ENCODE assay signal across 8 cellular contexts in genomic region chr14:75427126-75427481, GRCh38. TPM values are rescaled to one million over a fixed set of nuclear protein-coding genes. Genes with fewer than 3 reads are reported as not detected.
DNase-seq lines count a peak whose midpoint lies in the region; ATAC-seq and TF ChIP-seq lines count a peak whose summit lies in the region.

No MANE protein-coding gene starts in this region.

- intact Hi-C loops in dorsolateral prefrontal cortex (cut with DNase I) = loop anchor here (2.0 to 5.0 kb wide), 3 partner anchors 26 to 120 kb away; no protein-coding TSS in a partner anchor

- H3K27me3 Mint-ChIP-seq in activated T-cell treated with anti-CD3 and anti-CD28 coated beads, Interleukin-2, amount 50 U/mL, for 72 hours (ENCODE audit: low read depth) = peaks cover 26% of the 10 kb centered on the region

- no peak overlapping the region for H3K4me3 ChIP-seq in KMS-11 (IDR thresholded peaks at IDR 0.05; ENCODE audit: insufficient read depth, low read depth, low read length)
- H3K4me3 ChIP-seq in dorsolateral prefrontal cortex = peak overlapping the region; percentile 54 to 81 (median 72)
- peak overlapping the region; percentile 52 to 82 for H3K4me3 ChIP-seq in muscle layer of duodenum (ENCODE audit: low read depth in 1 of 2, low read length in 2 of 2)

- peaks cover 0 to under 1% of the 10 kb centered on the region in 2 donors for H3K9me3 Mint-ChIP-seq in activated T-cell treated with anti-CD3 and anti-CD28 coated beads, Interleukin-2, amount 50 U/mL, for 72 hours

- no peaks in the 10 kb centered on the region for H3K79me2 ChIP-seq in KMS-11 (ENCODE audit: insufficient read depth, low read depth)

- H3K4me1 ChIP-seq in KMS-11 (ENCODE audit: low read depth, poor library complexity, severe bottlenecking) (peaks cover 17% of the 10 kb centered on the region), muscle layer of duodenum (ENCODE audit: control insufficient read depth in 1 of 2, insufficient read depth in 2 of 2, low read length in 2 of 2) (peaks cover 8 to 42% of the 10 kb centered on the region in 2 donors)

- TF ChIP-seq CTCF in KMS-11 (conservative IDR thresholded peaks at IDR 0.05; ENCODE audit: low read depth, low read length) = no peak
- no peak for TF ChIP-seq CTCF in dorsolateral prefrontal cortex (IDR thresholded peaks at IDR 0.05 in 54 of 56, conservative IDR thresholded peaks at IDR 0.05 in 2 of 56; ENCODE audit: low read depth in 1 of 56, partially characterized antibody in 56 of 56)

- no peaks in the 10 kb centered on the region for H4K20me1 ChIP-seq in KMS-11 (ENCODE audit: insufficient read depth)

- peaks cover 27% of the 10 kb centered on the region for H3K4me1 Mint-ChIP-seq in activated T-cell treated with anti-CD3 and anti-CD28 coated beads, Interleukin-2, amount 50 U/mL, for 72 hours (ENCODE audit: low read depth)

- H3K27ac Mint-ChIP-seq in activated T-cell treated with anti-CD3 and anti-CD28 coated beads, Interleukin-2, amount 50 U/mL, for 72 hours = no peak overlapping the region

- H3K36me3 ChIP-seq in KMS-11 (ENCODE audit: insufficient read depth) (no peaks in the 10 kb centered on the region), muscle layer of duodenum (ENCODE audit: control insufficient read depth in 1 of 2, insufficient read depth in 2 of 2, low read length in 2 of 2) (peaks cover under 1 to 1% of the 10 kb centered on the region in 2 donors)

- peak in 1 of 2 donors; percentile 2 for ATAC-seq in activated T-cell treated with anti-CD3 and anti-CD28 coated beads, Interleukin-2, amount 50 U/mL, for 72 hours (replicated peaks in 1 of 2)

- 0 out of 2 replicates have a peak, but pooled peaks cover 4% of the 10 kb centered on the region for H3K27me3 ChIP-seq in KMS-11 (ENCODE audit: insufficient read depth, low read depth)
- H3K27me3 ChIP-seq in dorsolateral prefrontal cortex = no peaks in the 10 kb centered on the region
- no peaks in the 10 kb centered on the region for H3K27me3 ChIP-seq in muscle layer of duodenum (ENCODE audit: low read depth, low read length)

- H3K27ac ChIP-seq in KMS-11 (no peak overlapping the region), dorsolateral prefrontal cortex (peak overlapping the region; percentile 39 to 99 (median 94)), muscle layer of duodenum (ENCODE audit: low read length) (peak overlapping the region; percentile 71)

- H3K4me2 ChIP-seq in KMS-11 = peak overlapping the region; percentile 64

- no peak overlapping the region; the same call in 1 of the 2 replicates for H3K9ac ChIP-seq in KMS-11

- peak overlapping the region; percentile 69 for H2AFZ ChIP-seq in KMS-11 (ENCODE audit: low read depth)

- peaks cover 0 to 3% of the 10 kb centered on the region in 2 donors for H3K36me3 Mint-ChIP-seq in activated T-cell treated with anti-CD3 and anti-CD28 coated beads, Interleukin-2, amount 50 U/mL, for 72 hours (ENCODE audit: insufficient read depth in 2 of 2)

- H3K9me3 ChIP-seq in muscle layer of duodenum (ENCODE audit: control insufficient read depth in 1 of 2, low read length in 2 of 2) = no peaks in the 10 kb centered on the region

- H3K4me3 Mint-ChIP-seq in activated T-cell treated with anti-CD3 and anti-CD28 coated beads, Interleukin-2, amount 50 U/mL, for 72 hours = peak overlapping the region; percentile 60 to 77

- DNase-seq in activated T-cell treated with anti-CD3 and anti-CD28 coated beads, Interleukin-2, amount 50 U/mL, for 72 hours = no peak
- no peak for DNase-seq in activated T-cell treated with anti-CD3 and anti-CD28 coated beads, Interleukin-2, amount 50 U/mL, for 1 hour
- peak in 2 of 10 donors; percentile 53 for DNase-seq in dorsolateral prefrontal cortex
- no peak for DNase-seq in HK-2 (ENCODE audit: unreplicated experiment)
- no peak for DNase-seq in NCI-H2196 (lab: John Stamatoyannopoulos, UW; ENCODE audit: unreplicated experiment)
- DNase-seq in NCI-H226 = no peak

RNA-seq across cellular contexts. Expression of gene JDP2, which starts 0.7 kb away (rescaled TPM):
- total RNA-seq in activated T-cell treated with anti-CD3 and anti-CD28 coated beads, Interleukin-2, amount 50 U/mL, for 72 hours = 1 to 10 TPM; 6.3 to 6.8 TPM
- 10 to 100 TPM; 21.8 to 96.2 (median 36.8) TPM for total RNA-seq in dorsolateral prefrontal cortex
